ENCODE assay signal across 8 cellular contexts in the genomic region with DNA sequence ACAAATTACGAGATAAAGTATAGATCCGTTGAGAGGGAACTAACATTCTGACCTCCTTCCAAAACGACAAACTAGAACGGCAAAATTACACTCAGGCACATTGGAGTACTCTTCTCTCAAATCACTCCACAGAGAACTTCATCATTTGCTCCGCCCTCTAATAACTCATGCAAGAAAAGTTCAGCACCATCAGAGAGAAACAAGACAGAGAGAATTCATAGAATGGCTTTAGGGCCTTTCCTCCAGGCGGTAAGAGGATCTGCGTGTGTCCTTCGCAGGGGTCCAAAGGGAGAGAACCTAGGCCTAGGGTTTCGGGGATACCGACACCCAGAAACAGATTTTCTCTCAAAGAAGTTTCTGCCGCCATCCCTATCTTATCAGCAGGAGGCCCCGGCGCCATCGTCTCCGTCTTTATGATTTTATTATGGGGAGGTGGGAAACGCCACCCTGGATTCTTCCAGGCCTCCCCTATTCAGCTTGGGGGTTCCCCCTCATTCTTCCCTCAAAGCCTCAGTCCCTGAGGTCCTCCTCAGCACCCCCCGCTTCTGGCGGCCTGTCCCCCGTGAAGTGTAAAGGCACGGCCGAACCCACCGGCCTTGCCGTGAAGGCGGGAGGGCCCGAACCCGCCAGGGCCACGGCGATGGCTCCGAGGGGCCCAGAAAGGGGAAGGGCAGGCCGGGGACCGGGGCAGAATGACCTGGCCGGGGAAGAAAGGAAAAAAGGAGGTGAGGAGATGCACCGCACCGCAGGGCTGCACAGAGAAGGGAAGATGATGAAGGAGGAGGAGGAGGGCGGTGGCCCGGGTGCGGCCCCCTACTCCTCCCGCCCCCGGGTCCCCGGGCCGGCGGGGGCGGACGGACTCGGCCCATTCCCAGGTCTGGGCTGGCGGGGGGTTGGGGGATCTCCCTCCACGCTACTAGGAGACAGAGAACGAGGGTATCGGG. TPM values are rescaled to one million over a fixed set of nuclear protein-coding genes. Genes with fewer than 3 reads are reported as not detected.
DNase-seq lines count a peak whose midpoint lies in the region; ATAC-seq and TF ChIP-seq lines count a peak whose summit lies in the region.

No MANE protein-coding gene starts in this region.

- TF ChIP-seq CTCF in fibroblast of the aortic adventitia (IDR thresholded peaks at IDR 0.05; ENCODE audit: insufficient read depth, low read length) (no peak), nephron (IDR thresholded peaks at IDR 0.05; ENCODE audit: unreplicated experiment in 3 of 3) (no peak), uterus (IDR thresholded peaks at IDR 0.05) (no peak)

- peak overlapping the region; percentile 86 to 92 for H3K4me3 Mint-ChIP-seq in activated T-cell treated with anti-CD3 and anti-CD28 coated beads, Interleukin-2, amount 50 U/mL, for 72 hours
- peak overlapping the region; percentile 80 to 90 (median 85) for H3K4me3 Mint-ChIP-seq in nephron

- H3K4me1 ChIP-seq in uterus, result peaks cover 0 to 4% of the 10 kb centered on the region in 2 donors

- H3K27ac Mint-ChIP-seq in activated T-cell treated with anti-CD3 and anti-CD28 coated beads, Interleukin-2, amount 50 U/mL, for 72 hours, result peak overlapping the region; percentile 58
- peak overlapping the region; percentile 82 to 94 (median 88) for H3K27ac Mint-ChIP-seq in nephron

- H3K9me3 Mint-ChIP-seq in activated T-cell treated with anti-CD3 and anti-CD28 coated beads, Interleukin-2, amount 50 U/mL, for 72 hours, result no peaks in the 10 kb centered on the region
- H3K9me3 Mint-ChIP-seq in nephron, result no peaks in the 10 kb centered on the region

- peaks cover 27% of the 10 kb centered on the region for H3K4me1 Mint-ChIP-seq in activated T-cell treated with anti-CD3 and anti-CD28 coated beads, Interleukin-2, amount 50 U/mL, for 72 hours (ENCODE audit: low read depth)
- peaks cover 10% of the 10 kb centered on the region for H3K4me1 Mint-ChIP-seq in nephron

- H3K27me3 Mint-ChIP-seq in activated T-cell treated with anti-CD3 and anti-CD28 coated beads, Interleukin-2, amount 50 U/mL, for 72 hours (ENCODE audit: low read depth), result no peaks in the 10 kb centered on the region
- no peaks in the 10 kb centered on the region for H3K27me3 Mint-ChIP-seq in nephron (ENCODE audit: low read depth)

- DNase-seq in AML-193 (lab: John Stamatoyannopoulos, UW) (peak; percentile 60 to 64), NCI-H82 (lab: John Stamatoyannopoulos, UW) (peak; percentile 65), fibroblast of the aortic adventitia (ENCODE audit: low read depth) (peak; percentile 70), uterus (peak; percentile 16 to 33)
- peak; percentile 9 to 39 for DNase-seq in activated T-cell treated with anti-CD3 and anti-CD28 coated beads, Interleukin-2, amount 50 U/mL, for 72 hours

- no peaks in the 10 kb centered on the region for H3K9me3 ChIP-seq in uterus

- peak; percentile 35 for ATAC-seq in GM18867 (IDR thresholded peaks at IDR 0.05; ENCODE audit: unreplicated experiment)
- peak; percentile 31 for ATAC-seq in HG03066 (IDR thresholded peaks at IDR 0.05; ENCODE audit: low read depth, unreplicated experiment)
- peak; percentile 28 to 40 for ATAC-seq in activated T-cell treated with anti-CD3 and anti-CD28 coated beads, Interleukin-2, amount 50 U/mL, for 72 hours (replicated peaks in 1 of 2)

- H3K27ac ChIP-seq in uterus, result peak overlapping the region; percentile 93 to 99

- H3K4me3 ChIP-seq in fibroblast of the aortic adventitia (ENCODE audit: low read depth, low read length) (peak overlapping the region; percentile 77), uterus (peak overlapping the region; percentile 87 to 100)

- peaks cover 10 to 12% of the 10 kb centered on the region in 2 donors for H3K36me3 Mint-ChIP-seq in activated T-cell treated with anti-CD3 and anti-CD28 coated beads, Interleukin-2, amount 50 U/mL, for 72 hours (ENCODE audit: insufficient read depth in 2 of 2)
- peaks cover 11% of the 10 kb centered on the region for H3K36me3 Mint-ChIP-seq in nephron (ENCODE audit: low read depth)

- no peaks in the 10 kb centered on the region for H3K27me3 ChIP-seq in uterus

- no peaks in the 10 kb centered on the region for H3K36me3 ChIP-seq in uterus

- intact Hi-C loops in uterus (cut with DNase I; ENCODE audit: low total_unique reads), result no loop called here

- TF ChIP-seq POLR2A in uterus (IDR thresholded peaks at IDR 0.05), result peak in 1 of 2 donors; percentile 54

RNA-seq across cellular contexts. Expression of a gene that starts 0.8 kb away (rescaled TPM):
- total RNA-seq in activated T-cell treated with anti-CD3 and anti-CD28 coated beads, Interleukin-2, amount 50 U/mL, for 72 hours, result 10 to 100 TPM; 77.3 to 89.6 TPM
- total RNA-seq in fibroblast of the aortic adventitia (ENCODE audit: low replicate concordance), result 20.9 and 27.7 TPM in 2 replicates
- 10 to 100 TPM in 3 of 4 donors, 1 to 10 TPM in 1; 6.5 to 85.0 (median 39.0) TPM for total RNA-seq in uterus

Comparison
In these comparisons a context has a peak if more than half of its experiments do, and no peak if none do; other contexts are left out.
1. Peak in every context shown above with its lines: DNase-seq, ATAC-seq, H3K4me3 ChIP-seq and H3K27ac ChIP-seq.